Comparison of ENCODE assay signal across 1 cellular context in genomic region chr20:5118220-5119142, GRCh38.
A peak's percentile ranks its signal among the peaks of the same experiment; 100 is the strongest.
TF ChIP-seq lines count a peak whose summit lies in the region.

No MANE protein-coding gene starts in this region.

TF ChIP-seq in GM12878, 131 proteins besides CTCF, POLR2A, EP300 and RAD21:
- TF ChIP-seq LARP7 (IDR thresholded peaks at IDR 0.05) (no peak), SREBF1 (IDR thresholded peaks at IDR 0.05; ENCODE audit: low read length) (no peak), RUNX3 (IDR thresholded peaks at IDR 0.05; ENCODE audit: low read length) (0 out of 2 replicates have a peak, but pooled peaks have one; percentile 1), RELA (IDR thresholded peaks at IDR 0.05; ENCODE audit: borderline replicate concordance, partially characterized antibody) (no peak), ZZZ3 (IDR thresholded peaks at IDR 0.05; ENCODE audit: control insufficient read depth, insufficient read length, low read depth) (no peak), CEBPZ (IDR thresholded peaks at IDR 0.05; ENCODE audit: low read depth, low read length) (no peak), MEF2B (IDR thresholded peaks at IDR 0.05; ENCODE audit: partially characterized antibody, poor library complexity, severe bottlenecking) (no peak), BACH1 (IDR thresholded peaks at IDR 0.05; ENCODE audit: borderline replicate concordance) (peak; percentile 28; the same call in 1 of the 2 replicates), CREB1 (IDR thresholded peaks at IDR 0.05; ENCODE audit: low read depth) (no peak), SIX5 (IDR thresholded peaks at IDR 0.05; ENCODE audit: low read depth, low read length, severe bottlenecking) (no peak), MLLT1 (IDR thresholded peaks at IDR 0.05) (peak; percentile 36; the same call in 1 of the 2 replicates)
- TF ChIP-seq, protein P1, sequence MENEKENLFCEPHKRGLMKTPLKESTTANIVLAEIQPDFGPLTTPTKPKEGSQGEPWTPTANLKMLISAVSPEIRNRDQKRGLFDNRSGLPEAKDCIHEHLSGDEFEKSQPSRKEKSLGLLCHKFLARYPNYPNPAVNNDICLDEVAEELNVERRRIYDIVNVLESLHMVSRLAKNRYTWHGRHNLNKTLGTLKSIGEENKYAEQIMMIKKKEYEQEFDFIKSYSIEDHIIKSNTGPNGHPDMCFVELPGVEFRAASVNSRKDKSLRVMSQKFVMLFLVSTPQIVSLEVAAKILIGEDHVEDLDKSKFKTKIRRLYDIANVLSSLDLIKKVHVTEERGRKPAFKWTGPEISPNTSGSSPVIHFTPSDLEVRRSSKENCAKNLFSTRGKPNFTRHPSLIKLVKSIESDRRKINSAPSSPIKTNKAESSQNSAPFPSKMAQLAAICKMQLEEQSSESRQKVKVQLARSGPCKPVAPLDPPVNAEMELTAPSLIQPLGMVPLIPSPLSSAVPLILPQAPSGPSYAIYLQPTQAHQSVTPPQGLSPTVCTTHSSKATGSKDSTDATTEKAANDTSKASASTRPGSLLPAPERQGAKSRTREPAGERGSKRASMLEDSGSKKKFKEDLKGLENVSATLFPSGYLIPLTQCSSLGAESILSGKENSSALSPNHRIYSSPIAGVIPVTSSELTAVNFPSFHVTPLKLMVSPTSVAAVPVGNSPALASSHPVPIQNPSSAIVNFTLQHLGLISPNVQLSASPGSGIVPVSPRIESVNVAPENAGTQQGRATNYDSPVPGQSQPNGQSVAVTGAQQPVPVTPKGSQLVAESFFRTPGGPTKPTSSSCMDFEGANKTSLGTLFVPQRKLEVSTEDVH (IDR thresholded peaks at IDR 0.05; ENCODE audit: low read depth, partially characterized antibody), result no peak
